ENCODE assay signal across 26 cellular contexts in the genomic region with DNA sequence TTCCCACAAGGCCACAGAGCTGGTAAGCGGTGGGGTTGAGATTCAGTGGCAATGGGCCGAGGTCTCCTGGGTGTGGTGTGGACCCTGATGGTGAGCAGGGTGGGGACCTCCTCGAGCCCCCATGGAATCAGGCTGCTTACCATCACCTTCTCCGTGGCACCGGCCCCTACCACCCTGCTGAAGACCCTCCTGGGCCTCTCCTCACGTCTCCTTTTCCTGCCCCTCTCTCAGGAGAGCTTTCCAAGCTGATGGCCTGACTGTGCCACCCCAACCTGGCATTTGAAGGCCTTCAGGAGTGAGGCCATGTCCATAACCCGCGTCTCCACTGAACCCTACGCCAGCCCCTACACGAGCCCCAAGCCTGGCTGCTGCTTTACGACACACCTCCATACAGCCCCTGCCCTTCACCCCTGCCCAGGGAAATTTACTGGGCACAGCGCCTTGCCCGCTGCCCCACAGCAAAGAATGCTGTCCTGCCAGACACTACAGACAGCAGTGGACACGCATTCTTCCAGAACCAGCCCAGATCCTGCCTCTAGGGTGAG. TPM values are rescaled to one million over a fixed set of nuclear protein-coding genes. Genes with fewer than 3 reads are reported as not detected.
DNase-seq lines count a peak whose midpoint lies in the region; ATAC-seq and TF ChIP-seq lines count a peak whose summit lies in the region.
"Had no signal": no experiment of that assay in that cellular context is flagged by ENCODE, and none has a peak within 500 bp of the region (broad histone marks: within the 10 kb centered on the region; RNA-seq: fewer than 3 reads in every experiment).

No MANE protein-coding gene starts in this region.

- no peak overlapping the region for H3K56ac ChIP-seq in H9 (ENCODE audit: insufficient read length, low read depth, low read length)

- H3K4me1 ChIP-seq in H9 (ENCODE audit: insufficient read depth, low read length) (no peaks in the 10 kb centered on the region), thyroid gland (no peaks in the 10 kb centered on the region)
- H3K4me1 ChIP-seq: HAP-1 had no signal

- H3K23ac ChIP-seq in H9 (ENCODE audit: insufficient read length, low read depth, low read length), result no peak overlapping the region

- no peaks in the 10 kb centered on the region for H3K36me3 Mint-ChIP-seq in activated CD8-positive, alpha-beta memory T cell treated with anti-CD3 and anti-CD28 coated beads, Interleukin-2, amount 10 ng/mL, durations not matched to agents 7 days and 5 days
- H3K36me3 Mint-ChIP-seq in H9 (ENCODE audit: insufficient read depth in 1 of 3, low read depth in 3 of 3) (peaks cover 58 to 99% (median 85%) of the 10 kb centered on the region in 3 experiments), glutamatergic neuron (ENCODE audit: unreplicated experiment) (no peaks in the 10 kb centered on the region), progenitor cell of endocrine pancreas (ENCODE audit: insufficient read depth) (peaks cover 11% of the 10 kb centered on the region)

- no peaks in the 10 kb centered on the region for H3K27me3 ChIP-seq in H9 (ENCODE audit: insufficient read depth, low read length)
- H3K27me3 ChIP-seq in thyroid gland, result no peaks in the 10 kb centered on the region
- H3K27me3 ChIP-seq: breast epithelium, foreskin keratinocyte, vagina had no signal

- CTCF ChIA-PET in activated CD8-positive, alpha-beta memory T cell treated with anti-CD3 and anti-CD28 coated beads, Interleukin-2, amount 10 ng/mL, durations not matched to agents 7 days and 5 days (lab: Charles Lee), result no interaction called here

- WGBS in H9 (ENCODE audit: extremely low coverage, insufficient read length, low lambda C conversion rate), result no CpG with 5 or more reads among the region's 14 CpGs
- WGBS in thyroid gland, 2 donors, result 95 to 97% methylated on average over 14 of the region's 14 CpGs

- H3K79me2 ChIP-seq in H9 (ENCODE audit: insufficient read depth, low read length), result no peaks in the 10 kb centered on the region

- no peak overlapping the region for H2BK120ac ChIP-seq in H9 (ENCODE audit: low read depth, low read length, poor library complexity, severe bottlenecking)

- no peak overlapping the region for H2BK12ac ChIP-seq in H9 (ENCODE audit: insufficient read length, low read depth, low read length)

- H3K9me3 Mint-ChIP-seq in activated CD8-positive, alpha-beta memory T cell treated with anti-CD3 and anti-CD28 coated beads, Interleukin-2, amount 10 ng/mL, durations not matched to agents 7 days and 5 days (ENCODE audit: low read depth), result no peaks in the 10 kb centered on the region
- H3K9me3 Mint-ChIP-seq in H9 (no peaks in the 10 kb centered on the region), glutamatergic neuron (ENCODE audit: unreplicated experiment) (peaks cover 18% of the 10 kb centered on the region), progenitor cell of endocrine pancreas (ENCODE audit: low read depth) (no peaks in the 10 kb centered on the region)
- H3K9me3 Mint-ChIP-seq: activated CD4-positive, alpha-beta memory T cell treated with anti-CD3 and anti-CD28 coated beads, Interleukin-2, amount 10 ng/mL, durations not matched to agents 7 days and 5 days; activated T-helper 1 cell treated with anti-CD3 and anti-CD28 coated beads, Interleukin-12 subunit alpha, Interleukin-12 subunit beta, Interleukin-2, Interleukin-4 antibody, amounts not matched to agents 30 ng/mL and 10 ng/mL and 1 ng/mL, durations not matched to agents 14 hours and 24 hours and 36 hours; mesothelial cell of epicardium; T-helper 2 cell treated with Interferon-gamma antibody and Interleukin-4, amounts not matched to agents 5 μg/mL and 100 μg/mL, for 36 hours had no signal

- no peak for ATAC-seq in activated CD8-positive, alpha-beta memory T cell treated with anti-CD3 and anti-CD28 coated beads, Interleukin-2, amount 10 ng/mL, durations not matched to agents 7 days and 5 days
- ATAC-seq in HG02885 (IDR thresholded peaks at IDR 0.05; ENCODE audit: poor library complexity, unreplicated experiment), result no peak
- ATAC-seq: foreskin keratinocyte had no signal

- peaks cover 3% of the 10 kb centered on the region for H3K79me1 ChIP-seq in H9 (ENCODE audit: insufficient read depth, low read depth, low read length, poor library complexity, severe bottlenecking)

- no peak overlapping the region for H2BK15ac ChIP-seq in H9 (ENCODE audit: low read depth, low read length)

- H4K8ac ChIP-seq in H9 (replicated peaks; ENCODE audit: insufficient read length, low read depth, low read length), result no peak overlapping the region

- no peak overlapping the region for H4K91ac ChIP-seq in H9 (ENCODE audit: insufficient read length, low read depth, low read length)

- H3K27me3 Mint-ChIP-seq in activated CD8-positive, alpha-beta memory T cell treated with anti-CD3 and anti-CD28 coated beads, Interleukin-2, amount 10 ng/mL, durations not matched to agents 7 days and 5 days, result no peaks in the 10 kb centered on the region
- H3K27me3 Mint-ChIP-seq in H9 (ENCODE audit: low read depth), result peaks cover 4% of the 10 kb centered on the region; the same call in 1 of the 2 replicates
- peaks cover 27% of the 10 kb centered on the region for H3K27me3 Mint-ChIP-seq in glutamatergic neuron (ENCODE audit: unreplicated experiment)
- H3K27me3 Mint-ChIP-seq in progenitor cell of endocrine pancreas, result no peaks in the 10 kb centered on the region
- H3K27me3 Mint-ChIP-seq: activated CD4-positive, alpha-beta memory T cell treated with anti-CD3 and anti-CD28 coated beads, Interleukin-2, amount 10 ng/mL, durations not matched to agents 7 days and 5 days; B cell had no signal

- H3K27ac ChIP-seq in H9 (ENCODE audit: insufficient read length, low read depth, low read length) (no peak overlapping the region), thyroid gland (no peak overlapping the region)
- H3K27ac ChIP-seq: foreskin keratinocyte had no signal

- H3K4ac ChIP-seq in H9 (ENCODE audit: low read depth, low read length), result no peak overlapping the region

- no peak overlapping the region for H3T11ph ChIP-seq in H9 (ENCODE audit: low read length)

- no peak overlapping the region for H3K4me2 ChIP-seq in H9 (ENCODE audit: insufficient read depth, insufficient read length, low read length)
- H3K4me2 ChIP-seq: SK-N-SH had no signal

- H3K9me3 ChIP-seq in H9 (ENCODE audit: control insufficient read depth, low read depth, low read length), result no peaks in the 10 kb centered on the region
- H3K9me3 ChIP-seq in thyroid gland, result no peaks in the 10 kb centered on the region
- H3K9me3 ChIP-seq: breast epithelium, HAP-1, SK-N-SH, vagina had no signal

- H3K14ac ChIP-seq in H9 (ENCODE audit: insufficient read depth, low read length), result no peak overlapping the region; the same call in 1 of the 2 replicates

- TF ChIP-seq CTCF in H9 (conservative IDR thresholded peaks at IDR 0.05), result no peak
- no peak for TF ChIP-seq CTCF in glutamatergic neuron (IDR thresholded peaks at IDR 0.05; ENCODE audit: partially characterized antibody, unreplicated experiment)
- no peak for TF ChIP-seq CTCF in progenitor cell of endocrine pancreas (IDR thresholded peaks at IDR 0.05; ENCODE audit: unreplicated experiment)
- TF ChIP-seq CTCF in thyroid gland (IDR thresholded peaks at IDR 0.05), result no peak

- no peak overlapping the region for H2BK5ac ChIP-seq in H9 (ENCODE audit: insufficient read length, low read length)

- no peak overlapping the region for H2BK20ac ChIP-seq in H9 (ENCODE audit: low read depth, low read length, poor library complexity, severe bottlenecking)

- intact Hi-C loops in thyroid gland (cut with DNase I), result no loop called here

- no peak overlapping the region for H2AFZ ChIP-seq in H9 (ENCODE audit: low read length)

- no peaks in the 10 kb centered on the region for H4K20me1 ChIP-seq in H9 (ENCODE audit: control insufficient read depth, insufficient read depth, insufficient read length)

- peaks cover 88% of the 10 kb centered on the region in 2 donors for H3K36me3 ChIP-seq in thyroid gland
- H3K36me3 ChIP-seq: breast epithelium had no signal

- H2AK5ac ChIP-seq in H9 (ENCODE audit: insufficient read length, low read length), result no peak overlapping the region

- H3K18ac ChIP-seq in H9 (ENCODE audit: insufficient read length, low read depth, low read length), result no peak overlapping the region

- no peaks in the 10 kb centered on the region for H3K23me2 ChIP-seq in H9 (ENCODE audit: insufficient read length, low read depth, low read length, poor library complexity, severe bottlenecking)

- no peak overlapping the region for H3K27ac Mint-ChIP-seq in activated CD8-positive, alpha-beta memory T cell treated with anti-CD3 and anti-CD28 coated beads, Interleukin-2, amount 10 ng/mL, durations not matched to agents 7 days and 5 days
- H3K27ac Mint-ChIP-seq in H9, result peak overlapping the region in 2 of 3 experiments; percentile 73 to 78; a peak in 3 of 7 replicates
- H3K27ac Mint-ChIP-seq in glutamatergic neuron (ENCODE audit: unreplicated experiment), result peak overlapping the region; percentile 6
- no peak overlapping the region for H3K27ac Mint-ChIP-seq in progenitor cell of endocrine pancreas
- H3K27ac Mint-ChIP-seq: activated CD4-positive, alpha-beta memory T cell treated with anti-CD3 and anti-CD28 coated beads, Interleukin-2, amount 10 ng/mL, durations not matched to agents 7 days and 5 days; activated T-helper 1 cell treated with anti-CD3 and anti-CD28 coated beads, Interleukin-12 subunit alpha, Interleukin-12 subunit beta, Interleukin-2, Interleukin-4 antibody, amounts not matched to agents 30 ng/mL and 10 ng/mL and 1 ng/mL, durations not matched to agents 14 hours and 24 hours and 36 hours; B cell; mesothelial cell of epicardium; T-helper 2 cell treated with Interferon-gamma antibody and Interleukin-4, amounts not matched to agents 5 μg/mL and 100 μg/mL, for 36 hours had no signal

- H4K5ac ChIP-seq in H9 (ENCODE audit: insufficient read length, low read depth, low read length), result no peak overlapping the region

- DNase-seq in activated CD8-positive, alpha-beta memory T cell treated with anti-CD3 and anti-CD28 coated beads for 24 hours, result peak; percentile 47
- DNase-seq in activated CD8-positive, alpha-beta memory T cell treated with anti-CD3 and anti-CD28 coated beads, Interleukin-2, amount 10 ng/mL, durations not matched to agents 7 days and 5 days, result no peak
- DNase-seq in H9, result no peak
- DNase-seq in glutamatergic neuron, result no peak
- DNase-seq in progenitor cell of endocrine pancreas (ENCODE audit: low spot score, unreplicated experiment), result peak; percentile 8
- no peak for DNase-seq in KBM-7
- DNase-seq in thyroid gland, result no peak
- DNase-seq: 8988T; activated CD4-positive, alpha-beta memory T cell treated with anti-CD3 and anti-CD28 coated beads, Interleukin-2, amount 10 ng/mL, durations not matched to agents 7 days and 5 days; COR-L47; dermis blood vessel endothelial cell; DMS79 treated with DMSO at 0.1 percent for 48 hours; foreskin keratinocyte; NCI-H1092; NCI-H2081; NCI-H510A; SK-N-SH; stimulated activated CD4-positive, alpha-beta T cell treated with anti-CD3 and anti-CD28 coated beads, Interleukin-4, amount 100 ng/mL, for 24 hours had no signal

- H3K4me3 ChIP-seq in thyroid gland (replicated peaks in 1 of 3), result no peak overlapping the region
- H3K4me3 ChIP-seq: breast epithelium, HAP-1, vagina had no signal

- TF ChIP-seq POLR2A in thyroid gland (IDR thresholded peaks at IDR 0.05), result no peak

- H3K9ac ChIP-seq in H9 (ENCODE audit: extremely low read depth, insufficient read length, low read length), result no peak overlapping the region
- H3K9ac ChIP-seq: SK-N-SH had no signal

- H3K4me1 Mint-ChIP-seq in activated CD8-positive, alpha-beta memory T cell treated with anti-CD3 and anti-CD28 coated beads, Interleukin-2, amount 10 ng/mL, durations not matched to agents 7 days and 5 days, result no peaks in the 10 kb centered on the region
- no peaks in the 10 kb centered on the region for H3K4me1 Mint-ChIP-seq in H9
- peaks cover 10% of the 10 kb centered on the region for H3K4me1 Mint-ChIP-seq in glutamatergic neuron (ENCODE audit: low read depth, unreplicated experiment)
- H3K4me1 Mint-ChIP-seq in progenitor cell of endocrine pancreas (ENCODE audit: low read depth), result no peaks in the 10 kb centered on the region
- H3K4me1 Mint-ChIP-seq: activated CD4-positive, alpha-beta memory T cell treated with anti-CD3 and anti-CD28 coated beads, Interleukin-2, amount 10 ng/mL, durations not matched to agents 7 days and 5 days; B cell had no signal

- no peak overlapping the region for H3K4me3 Mint-ChIP-seq in activated CD8-positive, alpha-beta memory T cell treated with anti-CD3 and anti-CD28 coated beads, Interleukin-2, amount 10 ng/mL, durations not matched to agents 7 days and 5 days
- H3K4me3 Mint-ChIP-seq in H9 (no peak overlapping the region), glutamatergic neuron (ENCODE audit: unreplicated experiment) (no peak overlapping the region), progenitor cell of endocrine pancreas (ENCODE audit: low read depth) (no peak overlapping the region)
- H3K4me3 Mint-ChIP-seq: activated CD4-positive, alpha-beta memory T cell treated with anti-CD3 and anti-CD28 coated beads, Interleukin-2, amount 10 ng/mL, durations not matched to agents 7 days and 5 days; activated T-helper 1 cell treated with anti-CD3 and anti-CD28 coated beads, Interleukin-12 subunit alpha, Interleukin-12 subunit beta, Interleukin-2, Interleukin-4 antibody, amounts not matched to agents 30 ng/mL and 10 ng/mL and 1 ng/mL, durations not matched to agents 14 hours and 24 hours and 36 hours; B cell; mesothelial cell of epicardium; T-helper 2 cell treated with Interferon-gamma antibody and Interleukin-4, amounts not matched to agents 5 μg/mL and 100 μg/mL, for 36 hours had no signal

- in situ Hi-C loops in KBM-7 (cut with MboI; ENCODE audit: low pct_unique_long_range_greater_than_20kb, low sequenced_read_pairs), result no loop called here

RNA-seq across cellular contexts. Expression of gene ZRANB1, which starts 55.4 kb away (rescaled TPM):
- total RNA-seq in activated CD8-positive, alpha-beta memory T cell treated with anti-CD3 and anti-CD28 coated beads, Interleukin-2, amount 10 ng/mL, durations not matched to agents 7 days and 5 days, result 10 to 100 TPM in 1 of 2 experiments, 1 to 10 TPM in 1; 9.8 to 11.5 TPM
- 16.1 and 17.4 TPM in 2 replicates for total RNA-seq in H9 (2021)
- total RNA-seq in glutamatergic neuron (ENCODE audit: unreplicated experiment), result 28.9 TPM
- 27.5 and 31.1 TPM in 2 replicates for total RNA-seq in progenitor cell of endocrine pancreas
- total RNA-seq in thyroid gland, result 10 to 100 TPM; 22.1 to 37.5 (median 25.0) TPM

Comparison
In these comparisons a context has a peak if more than half of its experiments do, and no peak if none do; other contexts are left out.
1. DNase-seq: peak in activated CD8-positive, alpha-beta memory T cell treated with anti-CD3 and anti-CD28 coated beads for 24 hours (single experiment) and progenitor cell of endocrine pancreas (single experiment); none in activated CD8-positive, alpha-beta memory T cell treated with anti-CD3 and anti-CD28 coated beads, Interleukin-2, amount 10 ng/mL, durations not matched to agents 7 days and 5 days (single experiment), H9 (single experiment), glutamatergic neuron (single experiment), KBM-7 (single experiment) and thyroid gland (0 of 2).
2. H3K27ac Mint-ChIP-seq: peak in H9 (2 of 3) and glutamatergic neuron (single experiment); none in activated CD8-positive, alpha-beta memory T cell treated with anti-CD3 and anti-CD28 coated beads, Interleukin-2, amount 10 ng/mL, durations not matched to agents 7 days and 5 days (single experiment) and progenitor cell of endocrine pancreas (single experiment).